Comparison of ENCODE assay signal across 32 cellular contexts in genomic region chr3:38698760-38699159, GRCh38. TPM values are rescaled to one million over a fixed set of nuclear protein-coding genes. Genes with fewer than 3 reads are reported as not detected.
"Had no signal": no experiment of that assay in that cellular context is flagged by ENCODE, and none has a peak within 500 bp of the region (broad histone marks: within the 10 kb centered on the region; RNA-seq: fewer than 3 reads in every experiment).

No MANE protein-coding gene starts in this region.

- H3K9me3 ChIP-seq: ascending aorta had no signal

- DNase-seq: activated CD4-positive, alpha-beta memory T cell treated with anti-CD3 and anti-CD28 coated beads, Interleukin-2, amount 10 ng/mL, durations not matched to agents 7 days and 5 days; activated CD4-positive, alpha-beta T cell treated with anti-CD3 and anti-CD28 coated beads for 1 hour; activated CD4-positive, alpha-beta T cell treated with anti-CD3 and anti-CD28 coated beads for 36 hours; activated CD4-positive, alpha-beta T cell treated with anti-CD3 and anti-CD28 coated beads for 48 hours; activated CD4-positive, alpha-beta T cell treated with anti-CD3 and anti-CD28 coated beads, Interleukin-2, amount 10 ng/mL, durations not matched to agents 7 days and 5 days; activated CD4-positive, alpha-beta T cell treated with anti-CD3 and anti-CD28 coated beads, Interleukin-2, amount 50 U/mL, for 48 hours; activated CD4-positive, CD25-positive, alpha-beta regulatory T cell; activated CD8-positive, alpha-beta memory T cell treated with anti-CD3 and anti-CD28 coated beads for 24 hours; activated CD8-positive, alpha-beta memory T cell treated with anti-CD3 and anti-CD28 coated beads, Interleukin-2, amount 10 ng/mL, durations not matched to agents 7 days and 5 days; activated CD8-positive, alpha-beta memory T cell treated with anti-CD3 and anti-CD28 coated beads, Interleukin-2, amount 50 U/mL, for 48 hours; activated CD8-positive, alpha-beta T cell treated with anti-CD3 and anti-CD28 coated beads, Interleukin-2, amount 10 ng/mL, durations not matched to agents 7 days and 5 days; activated effector memory CD4-positive, alpha-beta T cell treated with Interleukin-2 at 50 U/mL for 16 hours; activated gamma-delta T cell; activated naive CD4-positive, alpha-beta T cell treated with anti-CD3 and anti-CD28 coated beads, Interleukin-2, amount 10 ng/mL, durations not matched to agents 7 days and 5 days; activated naive CD4-positive, alpha-beta T cell treated with Interleukin-2 at 50 U/mL for 16 hours; activated naive CD8-positive, alpha-beta T cell treated with anti-CD3 and anti-CD28 coated beads, Interleukin-2, amount 10 ng/mL, durations not matched to agents 7 days and 5 days; activated naive CD8-positive, alpha-beta T cell treated with anti-CD3 and anti-CD28 coated beads, Interleukin-2, amount 50 U/mL, for 24 hours; activated T-cell treated with anti-CD3 and anti-CD28 coated beads, Interleukin-2, amount 50 U/mL, for 24 hours; activated T-cell treated with anti-CD3 and anti-CD28 coated beads, Interleukin-2, amount 50 U/mL, for 48 hours; amygdala; anterior cingulate cortex; central memory CD4-positive, alpha-beta T cell; T-helper 1 cell; T-helper 2 cell; T-helper 9 cell; WERI-Rb-1 had no signal

- H3K27ac ChIP-seq: ascending aorta, cardiac muscle cell, WERI-Rb-1 had no signal

- ATAC-seq: activated CD4-positive, alpha-beta T cell treated with anti-CD3 and anti-CD28 coated beads for 36 hours; activated CD4-positive, CD25-positive, alpha-beta regulatory T cell treated with anti-CD3 and anti-CD28 coated beads, Interleukin-2, amount 50 U/mL, for 24 hours; activated CD8-positive, alpha-beta memory T cell treated with anti-CD3 and anti-CD28 coated beads, Interleukin-2, amount 10 ng/mL, durations not matched to agents 7 days and 5 days; activated CD8-positive, alpha-beta T cell treated with anti-CD3 and anti-CD28 coated beads, Interleukin-2, amount 10 ng/mL, durations not matched to agents 7 days and 5 days; activated naive CD8-positive, alpha-beta T cell treated with anti-CD3 and anti-CD28 coated beads, Interleukin-2, amount 50 U/mL, for 24 hours; WTC11 had no signal

- H3K4me1 ChIP-seq: ascending aorta had no signal

- H3K27me3 ChIP-seq: ascending aorta had no signal

- H3K36me3 ChIP-seq: ascending aorta, cardiac muscle cell, WERI-Rb-1 had no signal

- H3K4me3 ChIP-seq: ascending aorta, cardiac muscle cell had no signal

RNA-seq across cellular contexts. Expression of gene SCN5A, which starts 49.3 kb away (rescaled TPM):
- total RNA-seq: activated CD4-positive, alpha-beta T cell treated with anti-CD3 and anti-CD28 coated beads, Interleukin-2, amount 10 ng/mL, durations not matched to agents 7 days and 5 days; activated CD8-positive, alpha-beta memory T cell treated with anti-CD3 and anti-CD28 coated beads, Interleukin-2, amount 10 ng/mL, durations not matched to agents 7 days and 5 days; activated T-helper 2 cell treated with anti-CD3 and anti-CD28 coated beads, Interferon-gamma antibody, Interleukin-2, Interleukin-4, amounts not matched to agents 10 μg/mL and 5 μg/mL and 100 μg/mL, durations not matched to agents 14 hours and 24 hours and 36 hours; bronchial epithelial cell had no signal
